In genomic region chr5:44774279-44774880, GRCh38 we compare ENCODE assay signal across 8 cellular contexts. TPM values are rescaled to one million over a fixed set of nuclear protein-coding genes. Genes with fewer than 3 reads are reported as not detected.
DNase-seq lines count a peak whose midpoint lies in the region; ATAC-seq, FAIRE-seq and TF ChIP-seq lines count a peak whose summit lies in the region.

No MANE protein-coding gene starts in this region.

- H3K36me3 ChIP-seq in KMS-11 (ENCODE audit: insufficient read depth) = no peaks in the 10 kb centered on the region

- H3K36me3 Mint-ChIP-seq in CD4-positive, alpha-beta T cell (ENCODE audit: low read depth) = no peaks in the 10 kb centered on the region

- H3K9ac ChIP-seq in KMS-11 = no peak overlapping the region

- CTCF ChIA-PET in CD4-positive, alpha-beta T cell (lab: Charles Lee) = interaction anchor here (1.0 kb wide), 1 partner anchor 10 kb away, joined by 3 read pairs; no protein-coding TSS in a partner anchor
- CTCF ChIA-PET in RWPE1 (lab: Yijun Ruan, JAX) = interaction anchor here (0.6 to 0.9 kb wide), 9 partner anchors 84 to 951 kb away, joined by 3 to 8 read pairs (median 3); no protein-coding TSS in a partner anchor

- TF ChIP-seq CTCF in CD4-positive, alpha-beta T cell (IDR thresholded peaks at IDR 0.05) = peak; percentile 62
- peak; percentile 62 for TF ChIP-seq CTCF in KMS-11 (conservative IDR thresholded peaks at IDR 0.05; ENCODE audit: low read depth, low read length)
- peak; percentile 72 for TF ChIP-seq CTCF in RWPE1 (conservative IDR thresholded peaks at IDR 0.05; ENCODE audit: low read depth)
- TF ChIP-seq CTCF in fibroblast of mammary gland (conservative IDR thresholded peaks at IDR 0.05; ENCODE audit: control insufficient read depth, insufficient read depth, low read depth, low read length) = peak; percentile 49

- intact Hi-C loops in CD4-positive, alpha-beta T cell (cut with DNase I, micrococcal nuclease) = loop anchor here (10.0 kb wide), 1 partner anchor 1140 kb away; no protein-coding TSS in a partner anchor

- no peaks in the 10 kb centered on the region for H3K4me1 Mint-ChIP-seq in CD4-positive, alpha-beta T cell (ENCODE audit: low read depth)

- H3K4me3 Mint-ChIP-seq in CD4-positive, alpha-beta T cell = no peak overlapping the region

- DNase-seq in CD4-positive, alpha-beta T cell = no peak
- peak; percentile 3 for DNase-seq in GM19239 (ENCODE audit: insufficient read length, low spot score)
- peak; percentile 41 for DNase-seq in RWPE1 (ENCODE audit: low spot score)
- peak; percentile 81 for DNase-seq in fibroblast of mammary gland (ENCODE audit: low read depth)
- DNase-seq in retina = peak; percentile 47
- no peak for DNase-seq in activated CD4-positive, alpha-beta T cell treated with anti-CD3 and anti-CD28 coated beads, Interleukin-2, amount 50 U/mL, for 4 hours
- no peak for DNase-seq in stimulated activated CD4-positive, alpha-beta T cell treated with anti-CD3 and anti-CD28 coated beads, Interleukin-15, amount 100 ng/mL, for 24 hours

- H3K9me3 Mint-ChIP-seq in CD4-positive, alpha-beta T cell = no peaks in the 10 kb centered on the region

- ATAC-seq in CD4-positive, alpha-beta T cell (ENCODE audit: poor library complexity) = no peak

- H4K20me1 ChIP-seq in KMS-11 (ENCODE audit: insufficient read depth) = no peaks in the 10 kb centered on the region

- POLR2A ChIA-PET in CD4-positive, alpha-beta T cell (lab: Charles Lee) = no interaction called here
- POLR2A ChIA-PET in RWPE1 (lab: Yijun Ruan, JAX; ENCODE audit: low non-redundant PET) = no interaction called here

- H3K4me3 ChIP-seq in KMS-11 (IDR thresholded peaks at IDR 0.05; ENCODE audit: insufficient read depth, low read depth, low read length) (no peak overlapping the region), fibroblast of mammary gland (ENCODE audit: control insufficient read depth, low read depth, low read length) (no peak overlapping the region)

- H3K27ac ChIP-seq in CD4-positive, alpha-beta T cell (ENCODE audit: low read depth, low read length) = no peak overlapping the region
- H3K27ac ChIP-seq in KMS-11 = no peak overlapping the region
- H3K27ac ChIP-seq in RWPE1 = no peak overlapping the region

- peaks cover 13% of the 10 kb centered on the region for H3K27me3 ChIP-seq in CD4-positive, alpha-beta T cell (ENCODE audit: control insufficient read depth, insufficient read depth, low read length)
- no peaks in the 10 kb centered on the region for H3K27me3 ChIP-seq in KMS-11 (ENCODE audit: insufficient read depth, low read depth)

- no peak overlapping the region for H3K4me2 ChIP-seq in KMS-11

- H3K27ac Mint-ChIP-seq in CD4-positive, alpha-beta T cell = no peak overlapping the region

- no peaks in the 10 kb centered on the region for H3K79me2 ChIP-seq in KMS-11 (ENCODE audit: insufficient read depth, low read depth)

- H3K9me3 ChIP-seq in CD4-positive, alpha-beta T cell (ENCODE audit: control insufficient read depth, low read length) = no peaks in the 10 kb centered on the region

- no peaks in the 10 kb centered on the region for H3K4me1 ChIP-seq in KMS-11 (ENCODE audit: low read depth, poor library complexity, severe bottlenecking)

- no peak overlapping the region for H2AFZ ChIP-seq in KMS-11 (ENCODE audit: low read depth)

- no peak for FAIRE-seq in GM19239 (lab: Jason Lieb, UNC)

- peaks cover 20% of the 10 kb centered on the region for H3K27me3 Mint-ChIP-seq in CD4-positive, alpha-beta T cell

RNA-seq across cellular contexts. Expression of gene MRPS30, which starts 34.4 kb away (rescaled TPM):
- 10 to 100 TPM; 43.2 to 43.8 TPM for total RNA-seq in CD4-positive, alpha-beta T cell

Comparison
In these comparisons a context has a peak if more than half of its experiments do, and no peak if none do; other contexts are left out.
1. DNase-seq: peak in GM19239 (single experiment), RWPE1 (single experiment), fibroblast of mammary gland (single experiment) and retina (single experiment); none in CD4-positive, alpha-beta T cell (0 of 10), activated CD4-positive, alpha-beta T cell treated with anti-CD3 and anti-CD28 coated beads, Interleukin-2, amount 50 U/mL, for 4 hours (0 of 2) and stimulated activated CD4-positive, alpha-beta T cell treated with anti-CD3 and anti-CD28 coated beads, Interleukin-15, amount 100 ng/mL, for 24 hours (single experiment).
2. Peak in every context shown above with its lines, with median percentiles within 50 percentile points of each other: CTCF ChIP-seq.